8 cellular contexts compared by ENCODE assay signal in genomic region chr12:14723763-14724162, GRCh38. TPM values are rescaled to one million over a fixed set of nuclear protein-coding genes. Genes with fewer than 3 reads are reported as not detected.
DNase-seq lines count a peak whose midpoint lies in the region; ATAC-seq and TF ChIP-seq lines count a peak whose summit lies in the region.

No MANE protein-coding gene starts in this region.

- peak; percentile 69 for ATAC-seq in GM19452 (IDR thresholded peaks at IDR 0.05; ENCODE audit: unreplicated experiment)
- ATAC-seq in naive thymus-derived CD8-positive, alpha-beta T cell = peak; percentile 76 to 86

- no peaks in the 10 kb centered on the region for H3K36me3 ChIP-seq in vagina

- no peaks in the 10 kb centered on the region for H3K36me3 Mint-ChIP-seq in activated CD4-positive, alpha-beta memory T cell treated with anti-CD3 and anti-CD28 coated beads for 36 hours
- no peaks in the 10 kb centered on the region for H3K36me3 Mint-ChIP-seq in endothelial cell (ENCODE audit: low read depth, unreplicated experiment)
- peaks cover 0 to 4% (median 0%) of the 10 kb centered on the region in 3 donors for H3K36me3 Mint-ChIP-seq in naive thymus-derived CD8-positive, alpha-beta T cell
- H3K36me3 Mint-ChIP-seq in type B pancreatic cell = peaks cover 12% of the 10 kb centered on the region

- TF ChIP-seq CTCF in endothelial cell (IDR thresholded peaks at IDR 0.05; ENCODE audit: unreplicated experiment) = peak; percentile 60
- peak; percentile 69 for TF ChIP-seq CTCF in type B pancreatic cell (conservative IDR thresholded peaks at IDR 0.05)
- TF ChIP-seq CTCF in vagina (IDR thresholded peaks at IDR 0.05) = peak in 1 of 3 experiments; percentile 24

- no peak overlapping the region for H3K27ac Mint-ChIP-seq in activated CD4-positive, alpha-beta memory T cell treated with anti-CD3 and anti-CD28 coated beads for 36 hours
- H3K27ac Mint-ChIP-seq in endothelial cell (ENCODE audit: unreplicated experiment) (no peak overlapping the region), type B pancreatic cell (no peak overlapping the region)
- peak overlapping the region in 1 of 10 donors; percentile 79 for H3K27ac Mint-ChIP-seq in naive thymus-derived CD8-positive, alpha-beta T cell

- CTCF ChIA-PET in activated CD4-positive, alpha-beta memory T cell treated with anti-CD3 and anti-CD28 coated beads for 36 hours (lab: Charles Lee) = interaction anchor here (0.6 to 3.6 kb wide), 24 partner anchors 10 to 549 kb away, joined by 3 to 33 read pairs (median 4); partner anchors contain the start of genes GUCY2C and RERG

- no peak overlapping the region for H3K4me3 ChIP-seq in vagina

- TF ChIP-seq POLR2A in vagina (IDR thresholded peaks at IDR 0.05) = no peak

- H3K27ac ChIP-seq in vagina = no peak overlapping the region

- H3K27me3 Mint-ChIP-seq in activated CD4-positive, alpha-beta memory T cell treated with anti-CD3 and anti-CD28 coated beads for 36 hours = peaks cover 2% of the 10 kb centered on the region
- no peaks in the 10 kb centered on the region for H3K27me3 Mint-ChIP-seq in endothelial cell (ENCODE audit: unreplicated experiment)
- H3K27me3 Mint-ChIP-seq in naive thymus-derived CD8-positive, alpha-beta T cell = peaks cover 3 to 28% (median 4%) of the 10 kb centered on the region in 5 donors
- H3K27me3 Mint-ChIP-seq in type B pancreatic cell = peaks cover 3% of the 10 kb centered on the region

- H3K9me3 Mint-ChIP-seq in activated CD4-positive, alpha-beta memory T cell treated with anti-CD3 and anti-CD28 coated beads for 36 hours = peaks cover 3% of the 10 kb centered on the region
- H3K9me3 Mint-ChIP-seq in endothelial cell (ENCODE audit: unreplicated experiment) (no peaks in the 10 kb centered on the region), type B pancreatic cell (peaks cover 14% of the 10 kb centered on the region)
- H3K9me3 Mint-ChIP-seq in naive thymus-derived CD8-positive, alpha-beta T cell = peaks cover 0 to 9% (median 3%) of the 10 kb centered on the region in 9 donors

- H3K4me3 Mint-ChIP-seq in activated CD4-positive, alpha-beta memory T cell treated with anti-CD3 and anti-CD28 coated beads for 36 hours = no peak overlapping the region
- H3K4me3 Mint-ChIP-seq in endothelial cell (ENCODE audit: unreplicated experiment) (no peak overlapping the region), type B pancreatic cell (no peak overlapping the region)
- no peak overlapping the region for H3K4me3 Mint-ChIP-seq in naive thymus-derived CD8-positive, alpha-beta T cell

- DNase-seq in AG08396 (ENCODE audit: low spot score) (peak; percentile 67), NCI-H460 (ENCODE audit: extremely low read depth, low read depth) (peak; percentile 39), endothelial cell (ENCODE audit: low spot score) (peak; percentile 64), type B pancreatic cell (ENCODE audit: extremely low spot score, unreplicated experiment) (no peak), vagina (ENCODE audit: extremely low spot score in 2 of 2) (no peak)
- DNase-seq in activated CD4-positive, alpha-beta memory T cell treated with anti-CD3 and anti-CD28 coated beads for 36 hours = peak; percentile 65
- DNase-seq in naive thymus-derived CD8-positive, alpha-beta T cell = peak; percentile 17 to 81 (median 62)

- no peaks in the 10 kb centered on the region for H3K27me3 ChIP-seq in vagina

- H3K4me1 ChIP-seq in vagina = no peaks in the 10 kb centered on the region

- intact Hi-C loops in activated CD4-positive, alpha-beta memory T cell treated with anti-CD3 and anti-CD28 coated beads for 36 hours (cut with micrococcal nuclease) = loop anchor here (1.0 to 5.0 kb wide), 5 partner anchors 51 to 544 kb away; partner anchors contain the start of gene RERG
- intact Hi-C loops in vagina (cut with DNase I) = no loop called here

- no peaks in the 10 kb centered on the region for H3K9me3 ChIP-seq in vagina

- POLR2A ChIA-PET in activated CD4-positive, alpha-beta memory T cell treated with anti-CD3 and anti-CD28 coated beads for 36 hours (lab: Charles Lee) = interaction anchor here (0.6 kb wide), 1 partner anchor 10 kb away, joined by 4 read pairs; no protein-coding TSS in a partner anchor
- POLR2A ChIA-PET in naive thymus-derived CD8-positive, alpha-beta T cell (lab: Charles Lee) = interaction anchor here (0.6 kb wide), 1 partner anchor 35 kb away, joined by 6 read pairs; no protein-coding TSS in a partner anchor

- no peaks in the 10 kb centered on the region for H3K4me1 Mint-ChIP-seq in activated CD4-positive, alpha-beta memory T cell treated with anti-CD3 and anti-CD28 coated beads for 36 hours (ENCODE audit: low read depth)
- H3K4me1 Mint-ChIP-seq in endothelial cell (ENCODE audit: unreplicated experiment) = no peaks in the 10 kb centered on the region
- H3K4me1 Mint-ChIP-seq in naive thymus-derived CD8-positive, alpha-beta T cell = peaks cover 0 to 4% (median 2%) of the 10 kb centered on the region in 4 donors
- no peaks in the 10 kb centered on the region for H3K4me1 Mint-ChIP-seq in type B pancreatic cell (ENCODE audit: unreplicated experiment)

RNA-seq across cellular contexts. Expression of gene GUCY2C, which starts 27.4 kb away (rescaled TPM):
- not detected in 2 replicates for total RNA-seq in NCI-H460 (2014; rRNA removed; shearing (Covaris generic))
- polyA plus RNA-seq in NCI-H460 (2014; cell fraction: nucleus; rRNA removed) = not detected in 2 replicates
- total RNA-seq in activated CD4-positive, alpha-beta memory T cell treated with anti-CD3 and anti-CD28 coated beads for 36 hours = not detected
- 0.36 TPM for total RNA-seq in endothelial cell (ENCODE audit: unreplicated experiment)
- not detected for total RNA-seq in naive thymus-derived CD8-positive, alpha-beta T cell
- not detected for polyA plus RNA-seq in naive thymus-derived CD8-positive, alpha-beta T cell
- total RNA-seq in type B pancreatic cell (ENCODE audit: low replicate concordance) = 2.1 and 21.2 TPM in 2 replicates
- total RNA-seq in vagina = 0.74 TPM

Comparison
In these comparisons a context has a peak if more than half of its experiments do, and no peak if none do; other contexts are left out.
1. DNase-seq: peak in AG08396 (single experiment), NCI-H460 (single experiment), activated CD4-positive, alpha-beta memory T cell treated with anti-CD3 and anti-CD28 coated beads for 36 hours (single experiment), endothelial cell (single experiment) and naive thymus-derived CD8-positive, alpha-beta T cell (10 of 10); none in type B pancreatic cell (single experiment) and vagina (0 of 2).